20 cellular contexts compared by ENCODE assay signal in the genomic region with DNA sequence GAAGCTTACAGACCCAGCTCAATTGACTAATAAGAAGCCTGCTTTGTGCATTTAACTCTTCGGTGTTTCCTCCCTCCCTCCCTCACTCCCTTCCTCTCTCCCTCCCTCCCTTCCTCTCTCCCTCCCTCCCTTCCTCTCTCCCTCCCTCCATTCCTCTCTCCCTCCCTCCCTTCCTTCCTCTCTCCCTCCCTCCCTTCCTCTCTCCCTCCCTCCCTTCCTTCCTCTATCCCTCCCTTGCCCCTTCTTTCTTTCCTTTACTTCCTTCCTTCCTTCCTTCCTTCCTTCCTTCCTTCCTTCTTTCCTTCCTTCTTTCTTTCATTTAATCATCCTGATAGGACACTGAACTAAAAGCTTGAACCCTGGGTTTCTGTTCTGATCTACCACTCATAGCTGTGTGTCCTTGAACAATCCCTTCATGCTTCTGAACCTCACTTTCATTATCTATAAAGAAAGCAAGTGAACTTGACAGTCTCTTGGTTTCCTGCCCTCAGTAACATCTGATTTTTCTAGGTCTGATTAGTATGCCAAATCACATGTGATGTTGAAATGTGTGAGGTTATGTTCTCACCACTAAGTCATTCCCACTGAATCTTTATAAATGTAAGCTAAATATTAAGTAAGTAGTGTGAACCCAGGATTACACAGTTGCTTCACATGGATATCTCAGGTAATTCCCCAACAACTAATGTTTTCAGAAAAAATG.
DNase-seq lines count a peak whose midpoint lies in the region; ATAC-seq and TF ChIP-seq lines count a peak whose summit lies in the region.
"Had no signal": no experiment of that assay in that cellular context is flagged by ENCODE, and none has a peak within 500 bp of the region (broad histone marks: within the 10 kb centered on the region; RNA-seq: fewer than 3 reads in every experiment).

No MANE protein-coding gene starts in this region.

- TF ChIP-seq CTCF in AG10803 (conservative IDR thresholded peaks at IDR 0.05; ENCODE audit: low read length) = no peak
- TF ChIP-seq CTCF in epithelial cell of proximal tubule (conservative IDR thresholded peaks at IDR 0.05; ENCODE audit: low read depth, low read length) = no peak

- no peak overlapping the region for H3K4me3 ChIP-seq in AG10803 (ENCODE audit: low read length)
- H3K4me3 ChIP-seq in epithelial cell of proximal tubule (ENCODE audit: low read depth, low read length) = no peak overlapping the region
- H3K4me3 ChIP-seq: esophagus muscularis mucosa, GM23338, tibial artery had no signal

- ATAC-seq in GM19452 (IDR thresholded peaks at IDR 0.05; ENCODE audit: unreplicated experiment) (peak; percentile 70), HG03159 (IDR thresholded peaks at IDR 0.05; ENCODE audit: unreplicated experiment) (peak; percentile 70), HG02610 (IDR thresholded peaks at IDR 0.05; ENCODE audit: unreplicated experiment) (no peak)
- ATAC-seq: activated CD8-positive, alpha-beta T cell treated with anti-CD3 and anti-CD28 coated beads for 36 hours; GM23338; naive thymus-derived CD4-positive, alpha-beta T cell had no signal

- DNase-seq in AG10803 (ENCODE audit: low read depth) (peak; percentile 50), epithelial cell of proximal tubule (ENCODE audit: low read depth) (peak; percentile 68), NCI-H2107 treated with DMSO at 0.1 percent for 48 hours (lab: John Stamatoyannopoulos, UW; ENCODE audit: unreplicated experiment) (no peak), NCI-H1417 treated with DMSO at 0.1 percent for 48 hours (lab: John Stamatoyannopoulos, UW) (no peak), Kasumi-1 (lab: John Stamatoyannopoulos, UW) (no peak)
- DNase-seq: ACHN; activated CD8-positive, alpha-beta T cell treated with anti-CD3 and anti-CD28 coated beads for 36 hours; amniotic stem cell; CD4-positive, alpha-beta memory T cell; naive thymus-derived CD4-positive, alpha-beta T cell; NCI-H1930; NCI-H69; stimulated activated CD4-positive, alpha-beta T cell treated with anti-CD3 and anti-CD28 coated beads, Interleukin-2, amount 100 ng/mL, for 48 hours; SW 1271; tibial artery had no signal

Comparison
In these comparisons a context has a peak if more than half of its experiments do, and no peak if none do; other contexts are left out.
1. DNase-seq: peak in AG10803 (single experiment) and epithelial cell of proximal tubule (single experiment); none in NCI-H2107 treated with DMSO at 0.1 percent for 48 hours (single experiment), NCI-H1417 treated with DMSO at 0.1 percent for 48 hours (single experiment) and Kasumi-1 (0 of 2).